8 cellular contexts compared by ENCODE assay signal in the genomic region with DNA sequence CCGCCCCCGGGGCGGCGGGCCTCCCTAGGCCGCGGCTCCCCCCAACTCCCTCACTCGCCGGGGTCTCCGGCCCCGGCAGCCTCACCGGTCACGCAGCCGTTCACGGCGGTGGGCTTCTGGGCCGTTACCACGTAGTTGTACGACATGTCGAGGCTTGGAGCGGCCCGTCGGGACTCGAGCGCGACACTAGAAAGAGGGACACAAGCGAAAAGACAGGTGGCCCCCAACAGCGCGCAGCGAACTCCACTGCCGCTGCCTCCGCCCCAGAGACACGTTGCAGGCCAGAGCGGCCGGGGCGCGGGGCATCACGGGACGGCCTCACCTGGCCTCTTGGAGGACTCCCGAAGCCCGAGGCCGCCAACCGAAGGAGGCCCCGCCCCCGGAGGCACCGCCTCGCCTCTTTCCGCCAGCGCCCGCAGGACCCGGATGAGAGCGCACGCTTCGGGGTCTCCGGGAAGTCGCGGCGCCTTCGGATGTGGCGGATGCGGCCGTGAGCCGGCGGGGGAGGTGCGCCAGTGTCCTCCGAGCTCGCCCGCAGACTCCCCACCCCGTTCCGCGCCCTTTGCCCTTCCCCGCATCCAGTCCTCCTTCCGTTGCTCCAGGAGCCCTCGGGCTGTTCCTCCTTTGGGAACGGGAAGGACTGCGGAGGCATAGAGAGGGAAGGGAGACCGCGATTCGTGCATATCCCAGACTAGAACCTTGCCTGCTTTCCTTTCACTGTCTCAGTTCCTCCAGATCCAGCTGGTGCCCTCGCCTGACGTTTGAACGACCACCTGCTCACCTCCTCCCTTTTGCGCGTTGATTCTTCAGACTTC. TPM values are rescaled to one million over a fixed set of nuclear protein-coding genes. Genes with fewer than 3 reads are reported as not detected.
A peak's percentile ranks its signal among the peaks of the same experiment; 100 is the strongest.
DNase-seq lines count a peak whose midpoint lies in the region; ATAC-seq, FAIRE-seq and TF ChIP-seq lines count a peak whose summit lies in the region.

Gene DDB1 (minus strand): TSS at position 283 of the 815 bp plus-strand sequence. CDS start 137 bp downstream, at position 146.
Gene TKFC (plus strand): TSS at position 406 of the 815 bp plus-strand sequence. CDS start 1,501 bp downstream, outside the sequence.

- no peaks in the 10 kb centered on the region for H3K27me3 ChIP-seq in pancreas
- H3K27me3 ChIP-seq in thyroid gland: no peaks in the 10 kb centered on the region

- 0 to 1% methylated on average over 61 to 83 of the region's 83 CpGs for WGBS in pancreas, 2 donors
- WGBS in thyroid gland, 2 donors: 0 to 1% methylated on average over 14 to 25 of the region's 83 CpGs

- TF ChIP-seq CTCF in GM12865 (IDR thresholded peaks at IDR 0.05; ENCODE audit: insufficient read depth, low read depth, low read length, missing control alignments): no peak
- TF ChIP-seq CTCF in pancreas (IDR thresholded peaks at IDR 0.05): no peak
- no peak for TF ChIP-seq CTCF in thyroid gland (IDR thresholded peaks at IDR 0.05)

- peaks cover 22 to 36% (median 27%) of the 10 kb centered on the region in 3 donors for H3K4me1 ChIP-seq in pancreas
- peaks cover 18 to 32% of the 10 kb centered on the region in 2 donors for H3K4me1 ChIP-seq in thyroid gland

- peak within 1 kb of the TSS; percentile 97 for H3K4me3 Mint-ChIP-seq in activated naive CD8-positive, alpha-beta T cell treated with anti-CD3 and anti-CD28 coated beads, Interleukin-2, amount 50 U/mL, for 24 hours

- H3K4me3 ChIP-seq in GM12865 (ENCODE audit: low read depth, low read length): peak within 1 kb of the TSS; percentile 90
- H3K4me3 ChIP-seq in pancreas: peak within 1 kb of the TSS; percentile 66 to 98 (median 83)
- H3K4me3 ChIP-seq in thyroid gland (replicated peaks in 1 of 3): peak within 1 kb of the TSS; percentile 93 to 99 (median 95)

- FAIRE-seq in pancreas (lab: Jason Lieb, UNC): no peak

- ATAC-seq in HG02798 (IDR thresholded peaks at IDR 0.05; ENCODE audit: poor library complexity, unreplicated experiment): peak; percentile 94
- peak; percentile 95 for ATAC-seq in activated naive CD8-positive, alpha-beta T cell treated with anti-CD3 and anti-CD28 coated beads, Interleukin-2, amount 50 U/mL, for 24 hours
- ATAC-seq in Right ventricle myocardium superior (ENCODE audit: poor library complexity): peak; percentile 97
- ATAC-seq in pancreas: peak; percentile 94 to 96 (median 94)

- peak within 1 kb of the TSS; percentile 98 for H3K27ac Mint-ChIP-seq in activated naive CD8-positive, alpha-beta T cell treated with anti-CD3 and anti-CD28 coated beads, Interleukin-2, amount 50 U/mL, for 24 hours

- DNase-seq in GM12865 (ENCODE audit: low read depth) (peak; percentile 97), NCI-H1436 (lab: John Stamatoyannopoulos, UW) (peak; percentile 92), SW480 (ENCODE audit: low spot score) (peak; percentile 94), Right ventricle myocardium superior (peak; percentile 97), pancreas (peak; percentile 94 to 98 (median 96)), thyroid gland (peak; percentile 96 to 97)
- peak; percentile 99 for DNase-seq in activated naive CD8-positive, alpha-beta T cell treated with anti-CD3 and anti-CD28 coated beads, Interleukin-2, amount 50 U/mL, for 24 hours

- H3K27ac ChIP-seq in pancreas (peak within 1 kb of the TSS; percentile 76 to 89 (median 85)), thyroid gland (peak within 1 kb of the TSS; percentile 66 to 87 (median 79))

- H3K36me3 ChIP-seq in pancreas (peaks cover 0 to 8% (median 3%) of the 10 kb centered on the region in 3 donors), thyroid gland (peaks cover 0 to 11% of the 10 kb centered on the region in 2 donors)

- H3K36me3 Mint-ChIP-seq in activated naive CD8-positive, alpha-beta T cell treated with anti-CD3 and anti-CD28 coated beads, Interleukin-2, amount 50 U/mL, for 24 hours (ENCODE audit: low read depth): peaks cover 34% of the 10 kb centered on the region

- H3K9me3 Mint-ChIP-seq in activated naive CD8-positive, alpha-beta T cell treated with anti-CD3 and anti-CD28 coated beads, Interleukin-2, amount 50 U/mL, for 24 hours: no peaks in the 10 kb centered on the region

- H3K9me3 ChIP-seq in pancreas (no peaks in the 10 kb centered on the region), thyroid gland (no peaks in the 10 kb centered on the region)

- peak in 1 of 2 donors; percentile 92 for TF ChIP-seq POLR2A in thyroid gland (IDR thresholded peaks at IDR 0.05)

- H3K4me1 Mint-ChIP-seq in activated naive CD8-positive, alpha-beta T cell treated with anti-CD3 and anti-CD28 coated beads, Interleukin-2, amount 50 U/mL, for 24 hours: peaks cover 66% of the 10 kb centered on the region

- intact Hi-C loops in Right ventricle myocardium superior (cut with DNase I) (no loop called here), pancreas (cut with DNase I) (no loop called here), thyroid gland (cut with DNase I) (loop anchor here (10.0 kb wide), 1 partner anchor 78 kb away; no protein-coding TSS in a partner anchor)

- H3K27me3 Mint-ChIP-seq in activated naive CD8-positive, alpha-beta T cell treated with anti-CD3 and anti-CD28 coated beads, Interleukin-2, amount 50 U/mL, for 24 hours: no peaks in the 10 kb centered on the region

RNA-seq across cellular contexts. Expression of gene DDB1, which starts in this region (rescaled TPM):
- total RNA-seq in Right ventricle myocardium superior (111 TPM), pancreas (10 to 100 TPM; 62.8 to 84.4 (median 74.5) TPM), thyroid gland (100 to 1,000 TPM; 132 to 211 (median 182) TPM)
- polyA plus RNA-seq in pancreas: 10 to 100 TPM; 50.9 to 83.8 TPM

RNA-seq across cellular contexts. Expression of gene TKFC, which starts in this region (rescaled TPM):
- total RNA-seq in Right ventricle myocardium superior (12.9 TPM), pancreas (10 to 100 TPM; 25.6 to 40.6 (median 32.9) TPM), thyroid gland (10 to 100 TPM; 27.0 to 62.8 (median 43.6) TPM)
- polyA plus RNA-seq in pancreas: 10 to 100 TPM; 40.7 to 66.7 TPM

Comparison
In these comparisons a context has a peak if more than half of its experiments do, and no peak if none do; other contexts are left out.
1. Peak in every context shown above with its lines: DNase-seq, ATAC-seq, H3K4me3 ChIP-seq and H3K27ac ChIP-seq.